ENCODE assay signal across 10 cellular contexts in genomic region chr6:35489995-35490791, GRCh38. TPM values are rescaled to one million over a fixed set of nuclear protein-coding genes. Genes with fewer than 3 reads are reported as not detected.
DNase-seq lines count a peak whose midpoint lies in the region; ATAC-seq, FAIRE-seq and TF ChIP-seq lines count a peak whose summit lies in the region.
"Had no signal": no experiment of that assay in that cellular context is flagged by ENCODE, and none has a peak within 500 bp of the region (broad histone marks: within the 10 kb centered on the region; RNA-seq: fewer than 3 reads in every experiment).

No MANE protein-coding gene starts in this region.

- no peaks in the 10 kb centered on the region for H3K36me3 ChIP-seq in heart left ventricle

- H3K27me3 ChIP-seq in heart left ventricle = peaks cover 0 to 11% (median 0%) of the 10 kb centered on the region in 9 donors

- ATAC-seq in heart left ventricle (peak; percentile 71 to 85 (median 74)), GM18907 (IDR thresholded peaks at IDR 0.05; ENCODE audit: unreplicated experiment) (no peak)

- peak overlapping the region; percentile 18 to 100 (median 89) for H3K27ac ChIP-seq in heart left ventricle

- FAIRE-seq in urothelium cell line (lab: Jason Lieb, UNC) = no peak

- TF ChIP-seq CTCF in heart left ventricle (IDR thresholded peaks at IDR 0.05) = no peak

- H3K4me1 ChIP-seq in heart left ventricle = peaks cover 0 to 92% (median 61%) of the 10 kb centered on the region in 12 donors

- DNase-seq in DMS 273 treated with DMSO at 0.1 percent for 48 hours (lab: John Stamatoyannopoulos, UW) = peak; percentile 93
- DNase-seq in SK-N-DZ (ENCODE audit: low spot score) = peak; percentile 82
- peak; percentile 89 to 94 (median 92) for DNase-seq in heart left ventricle
- DNase-seq in posterior vena cava (ENCODE audit: low spot score) = peak; percentile 94
- no peak for DNase-seq in urothelium cell line (ENCODE audit: low spot score)
- no peak for DNase-seq in activated naive CD4-positive, alpha-beta T cell (lab: John Stamatoyannopoulos, UW)
- DNase-seq in H4 (ENCODE audit: low spot score) = no peak

- peak overlapping the region in 10 of 12 donors; percentile 3 to 49 (median 36) for H3K4me3 ChIP-seq in heart left ventricle

- intact Hi-C loops in heart left ventricle (cut with DNase I) (no loop called here), posterior vena cava (cut with DNase I) (no loop called here)

- TF ChIP-seq POLR2A in heart left ventricle (IDR thresholded peaks at IDR 0.05) = no peak

- H3K9me3 ChIP-seq in heart left ventricle = no peaks in the 10 kb centered on the region

- 5 to 17% (median 15%) methylated on average over 13 to 28 of the region's 28 CpGs for WGBS in heart left ventricle, 4 donors

RNA-seq across cellular contexts. Expression of gene TEAD3, which starts 6.7 kb away (rescaled TPM):
- 8.2 and 9.6 TPM in 2 replicates for polyA plus RNA-seq in SK-N-DZ (2014; cell fraction: cytosol; rRNA removed)
- polyA plus RNA-seq in SK-N-DZ (2014; cell fraction: nucleus; rRNA removed) = 12.2 and 15.4 TPM in 2 replicates
- total RNA-seq in heart left ventricle (10 to 100 TPM; 25.8 to 54.3 (median 37.1) TPM), posterior vena cava (10 to 100 TPM; 69.8 to 73.8 TPM)
- 10 to 100 TPM; 26.6 to 34.1 TPM for polyA plus RNA-seq in heart left ventricle
- 4.1 and 7.1 TPM in 2 replicates for total RNA-seq in H4 (2014; rRNA removed; shearing (Covaris generic))

RNA-seq across cellular contexts. Expression of gene RPL10A, which starts 22.0 kb away (rescaled TPM):
- polyA plus RNA-seq in SK-N-DZ (2014; cell fraction: cytosol; rRNA removed) = 1,786 and 2,097 TPM in 2 replicates
- 1,399 and 1,465 TPM in 2 replicates for polyA plus RNA-seq in SK-N-DZ (2014; cell fraction: nucleus; rRNA removed)
- total RNA-seq in heart left ventricle = 100 to 1,000 TPM; 472 to 700 (median 532) TPM
- 1,000 to 10,000 TPM in 1 of 2 donors, 100 to 1,000 TPM in 1; 356 to 1,412 TPM for polyA plus RNA-seq in heart left ventricle
- 1,000 to 10,000 TPM in 1 of 2 donors, 100 to 1,000 TPM in 1; 816 to 1,010 TPM for total RNA-seq in posterior vena cava
- 1,521 and 1,556 TPM in 2 replicates for total RNA-seq in H4 (2014; rRNA removed; shearing (Covaris generic))

RNA-seq across cellular contexts. Expression of gene TULP1, which starts 22.5 kb away (rescaled TPM):
- polyA plus RNA-seq in SK-N-DZ (2014; cell fraction: cytosol; rRNA removed) = not detected in 2 replicates
- polyA plus RNA-seq in SK-N-DZ (2014; cell fraction: nucleus; rRNA removed) = 0.26 and 0.68 TPM in 2 replicates
- total RNA-seq in heart left ventricle (not detected), posterior vena cava (not detected)
- polyA plus RNA-seq in heart left ventricle = under 1 TPM in 1 of 2 donors, not detected in 1; 0.15 TPM
- not detected in 2 replicates for total RNA-seq in H4 (2014; rRNA removed; shearing (Covaris generic))
- total RNA-seq: HT1080, pulmonary artery endothelial cell had no signal

RNA-seq across cellular contexts. Expression of gene FANCE, which starts 38.1 kb away (rescaled TPM):
- 20.3 and 25.9 TPM in 2 replicates for polyA plus RNA-seq in SK-N-DZ (2014; cell fraction: cytosol; rRNA removed)
- polyA plus RNA-seq in SK-N-DZ (2014; cell fraction: nucleus; rRNA removed) = 16.8 TPM in 2 replicates
- total RNA-seq in heart left ventricle (1 to 10 TPM; 2.1 to 4.6 (median 3.8) TPM), posterior vena cava (1 to 10 TPM; 2.5 to 4.0 TPM)
- polyA plus RNA-seq in heart left ventricle = 1 to 10 TPM; 1.3 to 3.6 TPM
- total RNA-seq in H4 (2014; rRNA removed; shearing (Covaris generic)) = 5.9 and 6.6 TPM in 2 replicates

Comparison
In these comparisons a context has a peak if more than half of its experiments do, and no peak if none do; other contexts are left out.
1. DNase-seq: peak in DMS 273 treated with DMSO at 0.1 percent for 48 hours (single experiment), SK-N-DZ (single experiment), heart left ventricle (5 of 5) and posterior vena cava (single experiment); none in urothelium cell line (single experiment), activated naive CD4-positive, alpha-beta T cell (0 of 4) and H4 (single experiment).